35 cellular contexts compared by ENCODE assay signal in genomic region chr16:7566360-7566759, GRCh38.
"Had no signal": no experiment of that assay in that cellular context is flagged by ENCODE, and none has a peak within 500 bp of the region (broad histone marks: within the 10 kb centered on the region; RNA-seq: fewer than 3 reads in every experiment).

No MANE protein-coding gene starts in this region.

- H3K36me3 ChIP-seq: MG63 had no signal

- H3K27me3 ChIP-seq: MG63 had no signal

- H3K4me3 ChIP-seq: MG63 had no signal

- H3K9me3 ChIP-seq: MG63 had no signal

- DNase-seq: Karpas-422, Kasumi-1, MG63, MM.1S, MV-4-11, NCI-H1048, NCI-H1092, NCI-H1092 treated with DMSO at 0.1 percent for 48 hours, NCI-H1105, NCI-H1105 treated with DMSO at 0.1 percent for 48 hours, NCI-H1417, NCI-H1417 treated with DMSO at 0.1 percent for 48 hours, NCI-H1436, NCI-H1436 treated with DMSO at 0.1 percent for 48 hours, NCI-H146, NCI-H1694, NCI-H1694 treated with DMSO at 0.1 percent for 48 hours, NCI-H187, NCI-H187 treated with DMSO at 0.1 percent for 48 hours, NCI-H1930, NCI-H2029, NCI-H2029 treated with DMSO at 0.1 percent for 48 hours, NCI-H2081, NCI-H2081 treated with DMSO at 0.1 percent for 48 hours, NCI-H2107, NCI-H2171, NCI-H2171 treated with DMSO at 0.1 percent for 48 hours, NCI-H2227 treated with DMSO at 0.1 percent for 48 hours, NCI-H226, NCI-H345, NCI-H446, NCI-H446 treated with DMSO at 0.1 percent for 48 hours, NCI-H510A, NCI-H510A treated with DMSO at 0.1 percent for 48 hours, NCI-H524 had no signal
